1 cellular context compared by ENCODE assay signal in the genomic region with DNA sequence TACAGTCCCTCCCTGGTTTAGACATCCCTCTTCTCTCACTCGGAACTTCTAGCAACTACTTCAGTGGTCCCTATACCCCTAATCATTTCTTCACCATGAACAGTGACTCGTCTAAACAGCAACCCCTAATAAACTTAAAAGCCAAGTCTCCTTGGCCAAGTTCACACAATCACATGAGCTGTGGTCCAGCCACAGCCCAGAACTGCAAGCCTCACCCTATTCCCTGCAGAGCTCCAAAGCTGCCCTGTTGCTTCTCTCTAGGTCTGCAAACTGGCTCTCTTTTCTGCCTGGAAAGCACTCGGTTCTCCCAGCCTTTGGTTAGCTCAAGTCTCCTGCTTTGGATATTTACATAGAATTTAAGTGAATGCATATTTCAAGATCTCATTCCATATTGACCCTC.
TF ChIP-seq lines count a peak whose summit lies in the region.

No MANE protein-coding gene starts in this region.

TF ChIP-seq in WTC11, 78 proteins besides CTCF, POLR2A, EP300 and RAD21 (continued from another document):
- TF ChIP-seq, protein P1, sequence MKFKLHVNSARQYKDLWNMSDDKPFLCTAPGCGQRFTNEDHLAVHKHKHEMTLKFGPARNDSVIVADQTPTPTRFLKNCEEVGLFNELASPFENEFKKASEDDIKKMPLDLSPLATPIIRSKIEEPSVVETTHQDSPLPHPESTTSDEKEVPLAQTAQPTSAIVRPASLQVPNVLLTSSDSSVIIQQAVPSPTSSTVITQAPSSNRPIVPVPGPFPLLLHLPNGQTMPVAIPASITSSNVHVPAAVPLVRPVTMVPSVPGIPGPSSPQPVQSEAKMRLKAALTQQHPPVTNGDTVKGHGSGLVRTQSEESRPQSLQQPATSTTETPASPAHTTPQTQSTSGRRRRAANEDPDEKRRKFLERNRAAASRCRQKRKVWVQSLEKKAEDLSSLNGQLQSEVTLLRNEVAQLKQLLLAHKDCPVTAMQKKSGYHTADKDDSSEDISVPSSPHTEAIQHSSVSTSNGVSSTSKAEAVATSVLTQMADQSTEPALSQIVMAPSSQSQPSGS (CRISPR knock-in tag; IDR thresholded peaks at IDR 0.05; ENCODE audit: borderline replicate concordance, low read depth) = no peak
- TF ChIP-seq, protein P2, sequence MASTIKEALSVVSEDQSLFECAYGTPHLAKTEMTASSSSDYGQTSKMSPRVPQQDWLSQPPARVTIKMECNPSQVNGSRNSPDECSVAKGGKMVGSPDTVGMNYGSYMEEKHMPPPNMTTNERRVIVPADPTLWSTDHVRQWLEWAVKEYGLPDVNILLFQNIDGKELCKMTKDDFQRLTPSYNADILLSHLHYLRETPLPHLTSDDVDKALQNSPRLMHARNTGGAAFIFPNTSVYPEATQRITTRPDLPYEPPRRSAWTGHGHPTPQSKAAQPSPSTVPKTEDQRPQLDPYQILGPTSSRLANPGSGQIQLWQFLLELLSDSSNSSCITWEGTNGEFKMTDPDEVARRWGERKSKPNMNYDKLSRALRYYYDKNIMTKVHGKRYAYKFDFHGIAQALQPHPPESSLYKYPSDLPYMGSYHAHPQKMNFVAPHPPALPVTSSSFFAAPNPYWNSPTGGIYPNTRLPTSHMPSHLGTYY (CRISPR knock-in tag; IDR thresholded peaks at IDR 0.05) = no peak
- TF ChIP-seq CREM (CRISPR knock-in tag; IDR thresholded peaks at IDR 0.05) (no peak), ZNF317 (CRISPR knock-in tag; IDR thresholded peaks at IDR 0.05; ENCODE audit: borderline replicate concordance, low read depth) (no peak), CDX4 (CRISPR knock-in tag; IDR thresholded peaks at IDR 0.05; ENCODE audit: borderline replicate concordance) (no peak), E2F4 (CRISPR knock-in tag; IDR thresholded peaks at IDR 0.05; ENCODE audit: borderline replicate concordance, low read depth) (no peak), ZBTB21 (CRISPR knock-in tag; IDR thresholded peaks at IDR 0.05; ENCODE audit: borderline replicate concordance) (no peak), SP1 (CRISPR knock-in tag; conservative IDR thresholded peaks at IDR 0.05) (no peak)
- TF ChIP-seq, protein P3, sequence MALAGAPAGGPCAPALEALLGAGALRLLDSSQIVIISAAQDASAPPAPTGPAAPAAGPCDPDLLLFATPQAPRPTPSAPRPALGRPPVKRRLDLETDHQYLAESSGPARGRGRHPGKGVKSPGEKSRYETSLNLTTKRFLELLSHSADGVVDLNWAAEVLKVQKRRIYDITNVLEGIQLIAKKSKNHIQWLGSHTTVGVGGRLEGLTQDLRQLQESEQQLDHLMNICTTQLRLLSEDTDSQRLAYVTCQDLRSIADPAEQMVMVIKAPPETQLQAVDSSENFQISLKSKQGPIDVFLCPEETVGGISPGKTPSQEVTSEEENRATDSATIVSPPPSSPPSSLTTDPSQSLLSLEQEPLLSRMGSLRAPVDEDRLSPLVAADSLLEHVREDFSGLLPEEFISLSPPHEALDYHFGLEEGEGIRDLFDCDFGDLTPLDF (CRISPR knock-in tag; IDR thresholded peaks at IDR 0.05) = no peak
- TF ChIP-seq, protein P4, sequence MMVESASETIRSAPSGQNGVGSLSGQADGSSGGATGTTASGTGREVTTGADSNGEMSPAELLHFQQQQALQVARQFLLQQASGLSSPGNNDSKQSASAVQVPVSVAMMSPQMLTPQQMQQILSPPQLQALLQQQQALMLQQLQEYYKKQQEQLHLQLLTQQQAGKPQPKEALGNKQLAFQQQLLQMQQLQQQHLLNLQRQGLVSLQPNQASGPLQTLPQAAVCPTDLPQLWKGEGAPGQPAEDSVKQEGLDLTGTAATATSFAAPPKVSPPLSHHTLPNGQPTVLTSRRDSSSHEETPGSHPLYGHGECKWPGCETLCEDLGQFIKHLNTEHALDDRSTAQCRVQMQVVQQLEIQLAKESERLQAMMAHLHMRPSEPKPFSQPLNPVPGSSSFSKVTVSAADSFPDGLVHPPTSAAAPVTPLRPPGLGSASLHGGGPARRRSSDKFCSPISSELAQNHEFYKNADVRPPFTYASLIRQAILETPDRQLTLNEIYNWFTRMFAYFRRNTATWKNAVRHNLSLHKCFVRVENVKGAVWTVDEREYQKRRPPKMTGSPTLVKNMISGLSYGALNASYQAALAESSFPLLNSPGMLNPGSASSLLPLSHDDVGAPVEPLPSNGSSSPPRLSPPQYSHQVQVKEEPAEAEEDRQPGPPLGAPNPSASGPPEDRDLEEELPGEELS (CRISPR knock-in tag; IDR thresholded peaks at IDR 0.05) = no peak
